Comparison of ENCODE assay signal across 8 cellular contexts in the genomic region with DNA sequence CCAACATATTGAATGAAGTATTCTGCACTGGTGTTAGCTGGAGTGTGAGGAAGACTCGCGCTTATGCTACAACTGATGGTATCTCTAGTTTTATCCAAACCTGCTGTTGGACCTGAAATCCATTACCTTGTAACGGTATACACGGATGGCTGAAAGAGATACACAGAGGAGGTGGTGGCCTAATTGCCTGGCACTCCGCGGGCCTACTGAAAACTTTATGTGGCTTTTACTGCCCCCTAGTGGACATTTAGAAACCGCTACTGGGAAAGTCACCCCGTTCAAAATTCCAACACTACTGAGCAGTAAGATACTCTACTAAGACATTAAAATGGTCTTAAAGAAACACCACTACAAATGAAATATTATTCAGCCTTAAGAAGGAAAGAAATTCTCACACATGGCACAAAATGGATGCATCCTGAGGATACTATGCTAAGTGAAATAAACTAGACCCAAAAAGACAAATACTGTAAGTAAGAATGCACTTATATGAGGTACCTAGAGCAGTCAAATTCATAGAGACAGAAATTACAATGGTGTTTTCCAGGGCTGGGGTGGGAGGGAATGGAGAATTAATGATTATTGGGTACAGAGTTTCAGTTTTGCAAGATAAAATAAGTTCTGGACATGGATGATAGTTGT.
A peak's percentile ranks its signal among the peaks of the same experiment; 100 is the strongest.
DNase-seq lines count a peak whose midpoint lies in the region; ATAC-seq lines count a peak whose summit lies in the region.

No MANE protein-coding gene starts in this region.

- DNase-seq in Caki2 (ENCODE audit: low read depth) (peak; percentile 52), HAP-1 (ENCODE audit: low spot score in 2 of 2) (peak; percentile 67 to 70), NCI-H226 (peak; percentile 24), epidermal melanocyte (ENCODE audit: insufficient read length, low spot score) (peak; percentile 78), mucosa of gallbladder (ENCODE audit: low spot score) (peak; percentile 67), stromal cell of bone marrow (ENCODE audit: low read depth) (peak; percentile 61)
- peak; percentile 5 to 16 for DNase-seq in activated CD4-positive, alpha-beta T cell treated with anti-CD3 and anti-CD28 coated beads, Interleukin-2, amount 50 U/mL, for 4 hours

- no peaks in the 10 kb centered on the region for H3K36me3 ChIP-seq in HAP-1 (replicated peaks)

- no peak for ATAC-seq in HG03175 (IDR thresholded peaks at IDR 0.05; ENCODE audit: unreplicated experiment)

- H3K4me1 ChIP-seq in HAP-1: no peaks in the 10 kb centered on the region

- H3K27me3 ChIP-seq in HAP-1 (ENCODE audit: low read depth): no peaks in the 10 kb centered on the region

- in situ Hi-C loops in Caki2 (cut with HindIII; ENCODE audit: low pct_unique_long_range_greater_than_20kb, low sequenced_read_pairs) (loop anchor here (10.0 kb wide), 1 partner anchor 298 kb away; no protein-coding TSS in a partner anchor), HAP-1 (cut with MboI; ENCODE audit: low sequenced_read_pairs) (loop anchor here (5.0 kb wide), 1 partner anchor 305 kb away; no protein-coding TSS in a partner anchor)

- H3K9me3 ChIP-seq in HAP-1: no peaks in the 10 kb centered on the region

- no peak overlapping the region for H3K4me3 ChIP-seq in HAP-1

Comparison
In these comparisons a context has a peak if more than half of its experiments do, and no peak if none do; other contexts are left out.
1. DNase-seq: peak in every context shown above with its lines; median percentile 78 in epidermal melanocyte; 68 in HAP-1; 67 in mucosa of gallbladder; 61 in stromal cell of bone marrow; 52 in Caki2; 24 in NCI-H226; 10 in activated CD4-positive, alpha-beta T cell treated with anti-CD3 and anti-CD28 coated beads, Interleukin-2, amount 50 U/mL, for 4 hours.